ENCODE assay signal across 15 cellular contexts in genomic region chr21:38852278-38852677, GRCh38. TPM values are rescaled to one million over a fixed set of nuclear protein-coding genes. Genes with fewer than 3 reads are reported as not detected.
A peak's percentile ranks its signal among the peaks of the same experiment; 100 is the strongest.
DNase-seq lines count a peak whose midpoint lies in the region; ATAC-seq and TF ChIP-seq lines count a peak whose summit lies in the region.
"Had no signal": no experiment of that assay in that cellular context is flagged by ENCODE, and none has a peak within 500 bp of the region (broad histone marks: within the 10 kb centered on the region; RNA-seq: fewer than 3 reads in every experiment).

No MANE protein-coding gene starts in this region.

- no peak for ATAC-seq in heart left ventricle
- ATAC-seq: HCT116 had no signal

- intact Hi-C loops in cardiac septum (cut with DNase I) (no loop called here), heart left ventricle (cut with DNase I) (loop anchor here in 1 of 10 donors (5.0 kb wide), 1 partner anchor 45 kb away; no protein-coding TSS in a partner anchor), colonic mucosa (cut with DNase I) (no loop called here), testis (cut with DNase I; ENCODE audit: low total_unique reads) (no loop called here)

- WGBS in heart left ventricle, 4 donors: 94 to 95% (median 95%) methylated on average over 3 of the region's 3 CpGs
- 90 to 95% methylated on average over 3 of the region's 3 CpGs for WGBS in testis, 2 donors

- no peak overlapping the region for H3K27ac ChIP-seq in heart left ventricle
- no peak overlapping the region for H3K27ac ChIP-seq in colonic mucosa
- H3K27ac ChIP-seq in skeletal muscle tissue (ENCODE audit: low read depth, low read length): peak overlapping the region; percentile 92
- H3K27ac ChIP-seq in testis: no peak overlapping the region

- TF ChIP-seq CTCF in heart left ventricle (IDR thresholded peaks at IDR 0.05): no peak
- TF ChIP-seq CTCF in colonic mucosa (IDR thresholded peaks at IDR 0.05): no peak
- TF ChIP-seq CTCF in testis (IDR thresholded peaks at IDR 0.05): no peak

- H3K4me3 ChIP-seq in heart left ventricle (no peak overlapping the region), colonic mucosa (no peak overlapping the region), skeletal muscle tissue (ENCODE audit: low read length in 3 of 3) (no peak overlapping the region), testis (no peak overlapping the region)

- H3K4me1 ChIP-seq in heart left ventricle (peaks cover 0 to 32% (median 16%) of the 10 kb centered on the region in 12 donors), colonic mucosa (no peaks in the 10 kb centered on the region), skeletal muscle tissue (ENCODE audit: control insufficient read depth in 3 of 3, insufficient read depth in 3 of 3, low read length in 3 of 3) (peaks cover 9 to 29% (median 28%) of the 10 kb centered on the region in 3 donors), testis (no peaks in the 10 kb centered on the region)

- DNase-seq in cardiac septum (ENCODE audit: low spot score): peak; percentile 22
- no peak for DNase-seq in heart left ventricle
- DNase-seq in colonic mucosa: peak; percentile 3
- DNase-seq in islet precursor cell: peak; percentile 19
- DNase-seq in effector CD4-positive, alpha-beta T cell: no peak
- no peak for DNase-seq in testis
- DNase-seq in NCI-H2107 (lab: John Stamatoyannopoulos, UW): no peak
- DNase-seq: CD4-positive, CD25-positive, alpha-beta regulatory T cell; DMS79; NCI-H1048; NCI-H226; NCI-H526 treated with DMSO at 0.1 percent for 48 hours; OCI-M1 had no signal

- H3K27me3 ChIP-seq in heart left ventricle (no peaks in the 10 kb centered on the region), colonic mucosa (no peaks in the 10 kb centered on the region), skeletal muscle tissue (ENCODE audit: control insufficient read depth in 3 of 3, insufficient read depth in 3 of 3, low read length in 3 of 3) (no peaks in the 10 kb centered on the region), testis (no peaks in the 10 kb centered on the region)

- H3K9ac ChIP-seq in colonic mucosa (ENCODE audit: low read depth in 2 of 2, low read length in 2 of 2): no peak overlapping the region
- H3K9ac ChIP-seq in skeletal muscle tissue (ENCODE audit: low read depth in 1 of 3, low read length in 3 of 3): no peak overlapping the region

- H3K9me3 ChIP-seq in heart left ventricle (peaks cover 0 to 3% (median 0%) of the 10 kb centered on the region in 12 donors), colonic mucosa (no peaks in the 10 kb centered on the region), skeletal muscle tissue (ENCODE audit: control insufficient read depth in 3 of 3, low read length in 3 of 3) (no peaks in the 10 kb centered on the region), testis (no peaks in the 10 kb centered on the region)

- H3K36me3 ChIP-seq in heart left ventricle (no peaks in the 10 kb centered on the region), colonic mucosa (no peaks in the 10 kb centered on the region), skeletal muscle tissue (ENCODE audit: control insufficient read depth in 3 of 3, insufficient read depth in 3 of 3, low read length in 3 of 3) (no peaks in the 10 kb centered on the region), testis (ENCODE audit: low read depth, missing control alignments) (no peaks in the 10 kb centered on the region)

- TF ChIP-seq POLR2A in heart left ventricle (IDR thresholded peaks at IDR 0.05): no peak
- TF ChIP-seq POLR2A in testis (IDR thresholded peaks at IDR 0.05): no peak

RNA-seq across cellular contexts. Expression of gene ETS2, which starts 46.5 kb away (rescaled TPM):
- total RNA-seq in cardiac septum: 36.4 TPM
- 10 to 100 TPM; 27.9 to 92.7 (median 45.1) TPM for total RNA-seq in heart left ventricle
- polyA plus RNA-seq in heart left ventricle: 10 to 100 TPM; 19.0 to 35.7 TPM
- total RNA-seq in colonic mucosa: 100 to 1,000 TPM; 110 to 185 TPM
- total RNA-seq in skeletal muscle tissue: 20.9 TPM
- total RNA-seq in testis: 10 to 100 TPM; 13.3 to 19.8 TPM
- polyA plus RNA-seq in testis (ENCODE audit: insufficient read depth, low read depth, low replicate concordance): 16.2 TPM

Comparison
In these comparisons a context has a peak if more than half of its experiments do, and no peak if none do; other contexts are left out.
1. DNase-seq: peak in cardiac septum (single experiment), colonic mucosa (single experiment) and islet precursor cell (single experiment); none in heart left ventricle (0 of 5), effector CD4-positive, alpha-beta T cell (single experiment), testis (single experiment) and NCI-H2107 (single experiment).